8 cellular contexts compared by ENCODE assay signal in genomic region chr22:17159504-17159951, GRCh38. TPM values are rescaled to one million over a fixed set of nuclear protein-coding genes. Genes with fewer than 3 reads are reported as not detected.
DNase-seq lines count a peak whose midpoint lies in the region; ATAC-seq and TF ChIP-seq lines count a peak whose summit lies in the region.

No MANE protein-coding gene starts in this region.

- H3K9me3 Mint-ChIP-seq in T-cell (no peaks in the 10 kb centered on the region), MCF 10A (ENCODE audit: unreplicated experiment) (no peaks in the 10 kb centered on the region)

- TF ChIP-seq CTCF in MCF 10A (IDR thresholded peaks at IDR 0.05; ENCODE audit: unreplicated experiment), result no peak

- H3K4me3 Mint-ChIP-seq in T-cell, result peak overlapping the region; percentile 77 to 83 (median 82)
- peak overlapping the region; percentile 86 for H3K4me3 Mint-ChIP-seq in MCF 10A (ENCODE audit: unreplicated experiment)

- POLR2A ChIA-PET in T-cell (lab: Charles Lee) (no interaction called here), MCF 10A (lab: Yijun Ruan, JAX) (interaction anchor here (0.7 to 4.4 kb wide), 10 partner anchors 9 to 342 kb away, joined by 3 to 51 read pairs (median 3); no protein-coding TSS in a partner anchor)

- BruUV-seq in MCF 10A (replicated peaks; lab: Mats Ljungman, UMichigan), result no TSS peak

- H3K4me1 Mint-ChIP-seq in T-cell, result peaks cover 34 to 39% (median 35%) of the 10 kb centered on the region in 3 donors
- H3K4me1 Mint-ChIP-seq in MCF 10A (ENCODE audit: insufficient read depth, unreplicated experiment), result peaks cover 13% of the 10 kb centered on the region

- peak; percentile 19 for ATAC-seq in GM19043 (IDR thresholded peaks at IDR 0.05; ENCODE audit: low read depth, unreplicated experiment)
- peak; percentile 23 to 32 (median 26) for ATAC-seq in T-cell (replicated peaks in 1 of 4)
- no peak for ATAC-seq in GM19324 (IDR thresholded peaks at IDR 0.05; ENCODE audit: low FRiP score, unreplicated experiment)

- intact Hi-C loops in MCF 10A (cut with micrococcal nuclease), result loop anchor here (1.0 to 2.0 kb wide), 3 partner anchors 12 to 85 kb away; partner anchors contain the start of gene IL17RA

- DNase-seq in Ammon's horn (ENCODE audit: low spot score) (peak; percentile 74), HPDE6-E6E7 (ENCODE audit: extremely low spot score) (peak; percentile 21), T-cell (peak in 25 of 34 experiments; percentile 1 to 52 (median 17)), MCF 10A (ENCODE audit: unreplicated experiment) (peak; percentile 62), kidney glomerular epithelial cell (lab: John Stamatoyannopoulos, UW) (peak; percentile 57)
- peak; percentile 29 to 69 (median 58) for DNase-seq in stimulated activated CD4-positive, alpha-beta T cell treated with anti-CD3 and anti-CD28 coated beads, Interleukin-1b, Interleukin-23, amount 100 ng/mL, for 24 hours (ENCODE audit: low read depth in 4 of 4, low spot score in 1 of 4)

- CTCF ChIA-PET in T-cell (lab: Charles Lee), result interaction anchor here (0.7 kb wide), 2 partner anchors 12 to 626 kb away, joined by 3 to 10 read pairs; no protein-coding TSS in a partner anchor
- CTCF ChIA-PET in MCF 10A (lab: Yijun Ruan, JAX), result interaction anchor here (0.7 to 6.6 kb wide), 6 partner anchors 9 to 606 kb away, joined by 3 to 74 read pairs (median 5); no protein-coding TSS in a partner anchor

- H3K27me3 Mint-ChIP-seq in T-cell, result no peaks in the 10 kb centered on the region
- no peaks in the 10 kb centered on the region for H3K27me3 Mint-ChIP-seq in MCF 10A (ENCODE audit: insufficient read depth, unreplicated experiment)

- H3K27ac Mint-ChIP-seq in T-cell, result peak overlapping the region in 1 of 2 donors; percentile 55
- peak overlapping the region; percentile 75 for H3K27ac Mint-ChIP-seq in MCF 10A (ENCODE audit: low read depth, unreplicated experiment)

- H3K36me3 Mint-ChIP-seq in T-cell (peaks cover 3% of the 10 kb centered on the region), MCF 10A (ENCODE audit: insufficient read depth, unreplicated experiment) (peaks cover 6% of the 10 kb centered on the region)

RNA-seq across cellular contexts. Expression of gene HDHD5, which starts 0.5 kb away (rescaled TPM):
- total RNA-seq in T-cell (10 to 100 TPM; 17.6 to 34.2 (median 30.1) TPM), MCF 10A (2022) (38.7 and 51.8 TPM in 2 replicates)

RNA-seq across cellular contexts. Expression of gene TMEM121B, which starts 38.4 kb away (rescaled TPM):
- total RNA-seq in T-cell (under 1 TPM in 3 of 5 donors, not detected in 2; 0.13 to 0.19 (median 0.15) TPM), MCF 10A (2022) (0.07 TPM in 1 of 2 replicates, not detected in the other)

RNA-seq across cellular contexts. Expression of gene ADA2, which starts 59.7 kb away (rescaled TPM):
- 100 to 1,000 TPM in 3 of 5 donors, 10 to 100 TPM in 2; 88.0 to 146 (median 117) TPM for total RNA-seq in T-cell
- total RNA-seq in MCF 10A (2022), result not detected in 2 replicates

Comparison
In these comparisons a context has a peak if more than half of its experiments do, and no peak if none do; other contexts are left out.
1. DNase-seq: peak in every context shown above with its lines; median percentile 74 in Ammon's horn; 62 in MCF 10A; 58 in stimulated activated CD4-positive, alpha-beta T cell treated with anti-CD3 and anti-CD28 coated beads, Interleukin-1b, Interleukin-23, amount 100 ng/mL, for 24 hours; 57 in kidney glomerular epithelial cell; 21 in HPDE6-E6E7; 17 in T-cell.
2. RNA of gene ADA2, which starts 59.7 kb away (total RNA-seq): 88.0 to 146 TPM in T-cell; not detected in MCF 10A; every median in the first group is over 10 times any median in the second.